Comparison of ENCODE assay signal across 7 cellular contexts in genomic region chr2:172160839-172161238, GRCh38. TPM values are rescaled to one million over a fixed set of nuclear protein-coding genes. Genes with fewer than 3 reads are reported as not detected.
"Had no signal": no experiment of that assay in that cellular context is flagged by ENCODE, and none has a peak within 500 bp of the region (broad histone marks: within the 10 kb centered on the region; RNA-seq: fewer than 3 reads in every experiment).

No MANE protein-coding gene starts in this region.

- H3K4me3 ChIP-seq: GM12878 had no signal

- FAIRE-seq: GM12878, GM12891, GM12892, GM18507, GM19239 had no signal

- ATAC-seq: GM12878 had no signal

- DNase-seq: GDM1, GF-D8 had no signal

RNA-seq across cellular contexts. Expression of gene DLX2, which starts 58.1 kb away (rescaled TPM):
- total RNA-seq: GM12878 had no signal
